8 cellular contexts compared by ENCODE assay signal in the genomic region with DNA sequence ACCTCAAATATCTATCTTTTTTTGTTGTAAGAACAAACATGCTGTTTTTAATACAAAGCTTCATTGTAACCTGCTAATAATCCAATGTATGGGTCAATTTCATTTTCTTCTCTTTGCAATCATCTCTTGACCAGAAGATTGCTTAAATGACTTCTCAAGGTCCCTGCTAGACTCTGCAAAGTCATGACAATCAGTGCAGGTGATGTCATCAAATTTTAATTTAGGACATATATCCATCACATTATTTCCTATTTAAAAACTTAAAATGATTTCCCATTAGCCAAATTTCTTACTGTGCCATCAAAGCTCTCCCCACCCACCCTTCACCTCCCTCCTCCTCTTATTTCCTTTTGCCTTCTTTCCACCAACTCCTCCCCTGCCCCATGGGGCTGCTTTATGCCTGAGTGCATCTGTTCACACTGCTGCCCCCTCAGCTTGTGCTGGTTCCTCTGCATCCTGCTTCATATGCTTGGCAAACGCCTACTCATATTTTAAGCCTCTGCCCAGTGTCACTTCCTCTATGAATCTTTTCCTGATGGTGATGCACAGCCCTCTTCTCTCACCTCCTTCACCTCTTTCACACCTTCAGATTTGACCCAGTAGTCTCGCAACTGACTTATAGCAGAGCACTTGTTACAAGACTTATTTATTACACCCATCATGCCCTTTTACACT. TPM values are rescaled to one million over a fixed set of nuclear protein-coding genes. Genes with fewer than 3 reads are reported as not detected.
DNase-seq lines count a peak whose midpoint lies in the region; ATAC-seq and TF ChIP-seq lines count a peak whose summit lies in the region.

No MANE protein-coding gene starts in this region.

- DNase-seq in stimulated activated CD4-positive, alpha-beta T cell treated with anti-CD3 and anti-CD28 coated beads, Interleukin-1b, Interleukin-23, amount 100 ng/mL, for 48 hours, result peak; percentile 33
- DNase-seq in stimulated activated CD4-positive, alpha-beta T cell treated with anti-CD3 and anti-CD28 coated beads, Interleukin-2, amount 100 ng/mL, for 48 hours, result no peak
- DNase-seq in activated B cell treated with CpG ODN at 0.5 μM for 24 hours, result no peak
- peak; percentile 40 for DNase-seq in superior temporal gyrus (ENCODE audit: extremely low spot score)
- DNase-seq in putamen (ENCODE audit: low spot score), result no peak
- DNase-seq in NCI-H2196 treated with DMSO at 0.1 percent for 48 hours (lab: John Stamatoyannopoulos, UW; ENCODE audit: unreplicated experiment), result no peak
- DNase-seq in progenitor cell of endocrine pancreas (ENCODE audit: low spot score, unreplicated experiment), result no peak

- H3K27me3 Mint-ChIP-seq in activated B cell treated with CpG ODN at 0.5 μM for 24 hours (no peaks in the 10 kb centered on the region), progenitor cell of endocrine pancreas (peaks cover 16% of the 10 kb centered on the region)

- H3K4me3 Mint-ChIP-seq in activated B cell treated with CpG ODN at 0.5 μM for 24 hours (peak overlapping the region; percentile 29), progenitor cell of endocrine pancreas (ENCODE audit: low read depth) (no peak overlapping the region)

- peaks cover 97% of the 10 kb centered on the region for H3K4me1 Mint-ChIP-seq in activated B cell treated with CpG ODN at 0.5 μM for 24 hours
- H3K4me1 Mint-ChIP-seq in progenitor cell of endocrine pancreas (ENCODE audit: low read depth), result peaks cover 2% of the 10 kb centered on the region

- intact Hi-C loops in activated B cell treated with CpG ODN at 0.5 μM for 24 hours (cut with micrococcal nuclease), result loop anchor here (1.0 to 10.0 kb wide), 2 partner anchors 8 to 449 kb away; no protein-coding TSS in a partner anchor

- H3K9me3 Mint-ChIP-seq in activated B cell treated with CpG ODN at 0.5 μM for 24 hours, result no peaks in the 10 kb centered on the region
- H3K9me3 Mint-ChIP-seq in progenitor cell of endocrine pancreas (ENCODE audit: low read depth), result no peaks in the 10 kb centered on the region

- CTCF ChIA-PET in activated B cell treated with CpG ODN at 0.5 μM for 24 hours (lab: Charles Lee), result interaction anchor here (1.1 to 2.0 kb wide), 3 partner anchors 25 to 56 kb away, joined by 3 to 6 read pairs (median 5); no protein-coding TSS in a partner anchor

- ATAC-seq in HG03066 (IDR thresholded peaks at IDR 0.05; ENCODE audit: low read depth, unreplicated experiment), result peak; percentile 57
- peak; percentile 69 for ATAC-seq in activated B cell treated with CpG ODN at 0.5 μM for 24 hours (ENCODE audit: low read depth)

- peaks cover 91% of the 10 kb centered on the region for H3K36me3 Mint-ChIP-seq in activated B cell treated with CpG ODN at 0.5 μM for 24 hours (ENCODE audit: low read depth)
- no peaks in the 10 kb centered on the region for H3K36me3 Mint-ChIP-seq in progenitor cell of endocrine pancreas (ENCODE audit: insufficient read depth)

- TF ChIP-seq CTCF in activated B cell treated with CpG ODN at 0.5 μM for 24 hours (IDR thresholded peaks at IDR 0.05), result no peak
- TF ChIP-seq CTCF in progenitor cell of endocrine pancreas (IDR thresholded peaks at IDR 0.05; ENCODE audit: unreplicated experiment), result no peak

- POLR2A ChIA-PET in activated B cell treated with CpG ODN at 0.5 μM for 24 hours (lab: Charles Lee), result interaction anchor here (0.7 to 2.8 kb wide), 6 partner anchors 18 to 56 kb away, joined by 3 to 15 read pairs (median 6); partner anchors contain the start of gene PLEK

- H3K27ac Mint-ChIP-seq in activated B cell treated with CpG ODN at 0.5 μM for 24 hours (peak overlapping the region; percentile 91), progenitor cell of endocrine pancreas (no peak overlapping the region)

RNA-seq across cellular contexts. Expression of gene PLEK, which starts 20.3 kb away (rescaled TPM):
- 138 and 140 TPM in 2 replicates for total RNA-seq in activated B cell treated with CpG ODN at 0.5 μM for 24 hours
- 0.10 TPM in 1 of 2 replicates, not detected in the other for total RNA-seq in progenitor cell of endocrine pancreas

Comparison
In these comparisons a context has a peak if more than half of its experiments do, and no peak if none do; other contexts are left out.
1. DNase-seq: peak in stimulated activated CD4-positive, alpha-beta T cell treated with anti-CD3 and anti-CD28 coated beads, Interleukin-1b, Interleukin-23, amount 100 ng/mL, for 48 hours (single experiment) and superior temporal gyrus (single experiment); none in stimulated activated CD4-positive, alpha-beta T cell treated with anti-CD3 and anti-CD28 coated beads, Interleukin-2, amount 100 ng/mL, for 48 hours (0 of 2), activated B cell treated with CpG ODN at 0.5 μM for 24 hours (single experiment), putamen (single experiment), NCI-H2196 treated with DMSO at 0.1 percent for 48 hours (single experiment) and progenitor cell of endocrine pancreas (single experiment).
2. RNA of gene PLEK, which starts 20.3 kb away (total RNA-seq): 138 to 140 TPM in activated B cell treated with CpG ODN at 0.5 μM for 24 hours; 0.10 TPM in progenitor cell of endocrine pancreas; every median in the first group is over 100 times any median in the second.